18 cellular contexts compared by ENCODE assay signal in genomic region chr1:116424438-116424837, GRCh38. TPM values are rescaled to one million over a fixed set of nuclear protein-coding genes. Genes with fewer than 3 reads are reported as not detected.
DNase-seq lines count a peak whose midpoint lies in the region; ATAC-seq, FAIRE-seq and TF ChIP-seq lines count a peak whose summit lies in the region.
"Had no signal": no experiment of that assay in that cellular context is flagged by ENCODE, and none has a peak within 500 bp of the region (broad histone marks: within the 10 kb centered on the region; RNA-seq: fewer than 3 reads in every experiment).

No MANE protein-coding gene starts in this region.

- H3K4me1 ChIP-seq in K562 (replicated peaks in 1 of 2; ENCODE audit: control insufficient read depth in 2 of 2, insufficient read depth in 2 of 2, low read length in 2 of 2) (peaks cover 18 to 21% of the 10 kb centered on the region in 2 experiments; a peak in 4 of 5 replicates), vagina (no peaks in the 10 kb centered on the region)
- H3K4me1 ChIP-seq: Caco-2 had no signal

- peaks cover 6% of the 10 kb centered on the region for H3K27me3 Mint-ChIP-seq in activated CD8-positive, alpha-beta memory T cell treated with anti-CD3 and anti-CD28 coated beads, Interleukin-2, amount 10 ng/mL, durations not matched to agents 7 days and 5 days

- no peaks in the 10 kb centered on the region; a peak in 1 of 5 replicates for H3K27me3 ChIP-seq in K562 (ENCODE audit: control insufficient read depth in 2 of 2, insufficient read depth in 2 of 2, low read length in 2 of 2)
- H3K27me3 ChIP-seq in vagina, result no peaks in the 10 kb centered on the region

- peak; percentile 11 for DNase-seq in activated CD8-positive, alpha-beta memory T cell treated with anti-CD3 and anti-CD28 coated beads, Interleukin-2, amount 10 ng/mL, durations not matched to agents 7 days and 5 days
- no peak for DNase-seq in activated CD8-positive, alpha-beta memory T cell treated with anti-CD3 and anti-CD28 coated beads, Interleukin-2, amount 50 U/mL, for 4 hours
- DNase-seq in K562 (ENCODE audit: extremely low read depth in 1 of 4, low spot score in 3 of 4) (no peak), vagina (ENCODE audit: extremely low spot score in 2 of 2) (peak; percentile 42 to 55), NCI-H2171 treated with DMSO at 0.1 percent for 48 hours (lab: John Stamatoyannopoulos, UW) (no peak), NCI-H82 (lab: John Stamatoyannopoulos, UW) (no peak)
- DNase-seq: C1 segment of cervical spinal cord; Caco-2; CD4-positive, CD25-positive, alpha-beta regulatory T cell; DMS153; DND-41; GM23248; H7; HCEC 1CT had no signal

- TF ChIP-seq RAD21 in K562 (CRISPR knock-in tag; conservative IDR thresholded peaks at IDR 0.05 in 1 of 2, IDR thresholded peaks at IDR 0.05 in 1 of 2), result no peak

- no peaks in the 10 kb centered on the region for H3K36me3 ChIP-seq in K562 (ENCODE audit: control insufficient read depth, insufficient read depth, low read length)
- H3K36me3 ChIP-seq in vagina, result no peaks in the 10 kb centered on the region

- no peak for TF ChIP-seq EP300 in K562 (IDR thresholded peaks at IDR 0.05; ENCODE audit: low read length)

- TF ChIP-seq CTCF in K562 (IDR thresholded peaks at IDR 0.05 in 2 of 3, conservative IDR thresholded peaks at IDR 0.05 in 1 of 3; ENCODE audit: insufficient read depth in 2 of 3, low read depth in 1 of 3, low read length in 3 of 3) (no peak), vagina (IDR thresholded peaks at IDR 0.05) (no peak)

- no peaks in the 10 kb centered on the region for H3K9me3 ChIP-seq in K562 (replicated peaks; ENCODE audit: control insufficient read depth, insufficient read depth, low read depth, low read length)
- no peaks in the 10 kb centered on the region for H3K9me3 ChIP-seq in vagina
- H3K9me3 ChIP-seq: Caco-2 had no signal

- FAIRE-seq in K562 (lab: Jason Lieb, UNC), result no peak
- FAIRE-seq: G401.6, GM12892, H1 had no signal

- H3K4me3 ChIP-seq in K562 (no peak overlapping the region), vagina (no peak overlapping the region)
- H3K4me3 ChIP-seq: GM23248 had no signal

- no peaks in the 10 kb centered on the region for H3K36me3 Mint-ChIP-seq in activated CD8-positive, alpha-beta memory T cell treated with anti-CD3 and anti-CD28 coated beads, Interleukin-2, amount 10 ng/mL, durations not matched to agents 7 days and 5 days
- H3K36me3 Mint-ChIP-seq: CD4-positive, CD25-positive, alpha-beta regulatory T cell; CD8-positive, alpha-beta T cell had no signal

- no peaks in the 10 kb centered on the region for H3K9me1 ChIP-seq in K562 (ENCODE audit: control insufficient read depth, insufficient read depth, low read length)

- H3K9me3 Mint-ChIP-seq in activated CD8-positive, alpha-beta memory T cell treated with anti-CD3 and anti-CD28 coated beads, Interleukin-2, amount 10 ng/mL, durations not matched to agents 7 days and 5 days (ENCODE audit: low read depth), result no peaks in the 10 kb centered on the region
- H3K9me3 Mint-ChIP-seq: CD4-positive, CD25-positive, alpha-beta regulatory T cell; CD8-positive, alpha-beta T cell had no signal

- H3K27ac ChIP-seq in K562 (ENCODE audit: extremely low read depth, low read depth, low read length) (no peak overlapping the region), vagina (no peak overlapping the region)
- H3K27ac ChIP-seq: GM23248 had no signal

- TF ChIP-seq POLR2A in K562 (conservative IDR thresholded peaks at IDR 0.05) (no peak), vagina (IDR thresholded peaks at IDR 0.05) (no peak)

- H3K27ac Mint-ChIP-seq in activated CD8-positive, alpha-beta memory T cell treated with anti-CD3 and anti-CD28 coated beads, Interleukin-2, amount 10 ng/mL, durations not matched to agents 7 days and 5 days, result no peak overlapping the region
- H3K27ac Mint-ChIP-seq: CD4-positive, CD25-positive, alpha-beta regulatory T cell; CD8-positive, alpha-beta T cell had no signal

- H3K4me1 Mint-ChIP-seq in activated CD8-positive, alpha-beta memory T cell treated with anti-CD3 and anti-CD28 coated beads, Interleukin-2, amount 10 ng/mL, durations not matched to agents 7 days and 5 days, result peaks cover 8% of the 10 kb centered on the region

- no peaks in the 10 kb centered on the region for H3K79me2 ChIP-seq in K562 (ENCODE audit: control insufficient read depth, insufficient read depth, low read length)

- intact Hi-C loops in K562 (cut with micrococcal nuclease), result no loop called here
- intact Hi-C loops in vagina (cut with DNase I), result no loop called here

- no peak overlapping the region for H3K9ac ChIP-seq in K562 (ENCODE audit: insufficient read depth in 1 of 2, low read depth in 2 of 2, low read length in 2 of 2)
- H3K9ac ChIP-seq: GM23248 had no signal

- no peak for ATAC-seq in activated CD8-positive, alpha-beta memory T cell treated with anti-CD3 and anti-CD28 coated beads, Interleukin-2, amount 10 ng/mL, durations not matched to agents 7 days and 5 days
- ATAC-seq in K562, result no peak
- ATAC-seq: CD8-positive, alpha-beta T cell had no signal

- no peak overlapping the region for H3K4me3 Mint-ChIP-seq in activated CD8-positive, alpha-beta memory T cell treated with anti-CD3 and anti-CD28 coated beads, Interleukin-2, amount 10 ng/mL, durations not matched to agents 7 days and 5 days
- H3K4me3 Mint-ChIP-seq: CD4-positive, CD25-positive, alpha-beta regulatory T cell; CD8-positive, alpha-beta T cell had no signal

- H3K4me2 ChIP-seq in K562 (ENCODE audit: insufficient read depth, low read length), result no peak overlapping the region

- H2AFZ ChIP-seq in K562 (ENCODE audit: low read depth, low read length), result peak overlapping the region; percentile 13; the same call in 1 of the 2 replicates
- H2AFZ ChIP-seq: GM23248 had no signal

- in situ Hi-C loops in K562 (cut with MboI), result no loop called here

- POLR2A ChIA-PET in K562 (lab: Yijun Ruan, JAX), result interaction anchor here (1.1 kb wide), 1 partner anchor 9 kb away, joined by 3 read pairs; no protein-coding TSS in a partner anchor

- H4K20me1 ChIP-seq in K562 (replicated peaks; ENCODE audit: control insufficient read depth, insufficient read depth, low read length), result no peaks in the 10 kb centered on the region

- CTCF ChIA-PET in activated CD8-positive, alpha-beta memory T cell treated with anti-CD3 and anti-CD28 coated beads, Interleukin-2, amount 10 ng/mL, durations not matched to agents 7 days and 5 days (lab: Charles Lee), result no interaction called here
- CTCF ChIA-PET in K562 (lab: Yijun Ruan, JAX; ENCODE audit: low intra/inter-chr PET ratio), result no interaction called here

- no TSS peak for BruUV-seq in K562 (replicated peaks; lab: Mats Ljungman, UMichigan)

- 5% methylated on average over 5 of the region's 5 CpGs for WGBS in K562 (ENCODE audit: insufficient coverage, low coverage, missing lambda C conversion rate)

TF ChIP-seq in K562, 482 proteins besides CTCF, POLR2A, EP300 and RAD21:
- TF ChIP-seq RFX7 (CRISPR knock-in tag; IDR thresholded peaks at IDR 0.05), result no peak
- peak; percentile 14 for TF ChIP-seq TBP (optimal IDR thresholded peaks at IDR 0.05; ENCODE audit: low read depth, low read length)

RNA-seq across cellular contexts. Expression of gene ATP1A1, which starts 51.4 kb away (rescaled TPM):
- total RNA-seq in activated CD8-positive, alpha-beta memory T cell treated with anti-CD3 and anti-CD28 coated beads, Interleukin-2, amount 10 ng/mL, durations not matched to agents 7 days and 5 days, result 100 to 1,000 TPM; 169 to 206 TPM
- 725 and 867 TPM in 2 replicates for total RNA-seq in K562 (2011; cell fraction: chromatin; rRNA removed; ENCODE audit: low replicate concordance)
- total RNA-seq in K562 (2011; cell fraction: nucleolus; rRNA removed), result 1,035 and 1,106 TPM in 2 replicates
- 881 and 968 TPM in 2 replicates for total RNA-seq in K562 (2011; cell fraction: nucleoplasm; rRNA removed)
- total RNA-seq in K562 (2014; rRNA removed), result 234 and 262 TPM in 2 replicates
- 109 and 122 TPM in 2 replicates for total RNA-seq in K562 (2014; rRNA removed; fragmentation: Illumina TruSeq; extraction: Trizol)
- total RNA-seq in K562 (2015; rRNA removed; fragmentation: Illumina TruSeq; extraction: Trizol), result 99.3 and 103 TPM in 2 replicates
- total RNA-seq in K562 (2021), result 319 and 354 TPM in 2 replicates
- polyA plus RNA-seq in K562 (2011; rRNA removed), result 358 and 513 TPM in 2 replicates
- polyA plus RNA-seq in K562 (2011; cell fraction: cytosol; rRNA removed), result 378 and 399 TPM in 2 replicates
- 255 and 257 TPM in 2 replicates for polyA plus RNA-seq in K562 (2011; cell fraction: nucleus; rRNA removed)
- polyA plus RNA-seq in K562 (2012), result 185 and 295 TPM in 2 replicates
- polyA plus RNA-seq in K562 (2014; fragmentation: Illumina TruSeq; extraction: Trizol), result 358 and 388 TPM in 2 replicates
- 100 to 1,000 TPM; 113 to 135 TPM for polyA plus RNA-seq in K562 (2014; fragmentation: Nextera tagmentation; extraction: Ambion mirVana)
- 261 and 293 TPM in 2 replicates for polyA plus RNA-seq in K562 (2014; rRNA removed)
- polyA minus RNA-seq in K562 (2011; rRNA and poly(A)+ RNA removed), result 616 and 874 TPM in 2 replicates
- 258 and 300 TPM in 2 replicates for polyA minus RNA-seq in K562 (2011; cell fraction: cytosol; rRNA and poly(A)+ RNA removed)
- 138 and 192 TPM in 2 replicates for polyA minus RNA-seq in K562 (2011; cell fraction: nucleus; rRNA and poly(A)+ RNA removed)
- total RNA-seq in vagina, result 358 TPM

Comparison
In these comparisons a context has a peak if more than half of its experiments do, and no peak if none do; other contexts are left out.
1. DNase-seq: peak in activated CD8-positive, alpha-beta memory T cell treated with anti-CD3 and anti-CD28 coated beads, Interleukin-2, amount 10 ng/mL, durations not matched to agents 7 days and 5 days (single experiment) and vagina (2 of 2); none in activated CD8-positive, alpha-beta memory T cell treated with anti-CD3 and anti-CD28 coated beads, Interleukin-2, amount 50 U/mL, for 4 hours (single experiment), K562 (0 of 4), NCI-H2171 treated with DMSO at 0.1 percent for 48 hours (single experiment) and NCI-H82 (single experiment).